ENCODE assay signal across 24 cellular contexts in genomic region chr14:94217116-94217515, GRCh38. TPM values are rescaled to one million over a fixed set of nuclear protein-coding genes. Genes with fewer than 3 reads are reported as not detected.
"Had no signal": no experiment of that assay in that cellular context is flagged by ENCODE, and none has a peak within 500 bp of the region (broad histone marks: within the 10 kb centered on the region; RNA-seq: fewer than 3 reads in every experiment).

No MANE protein-coding gene starts in this region.

- H3K36me3 ChIP-seq: breast epithelium, colonic mucosa, lower lobe of right lung, upper lobe of left lung had no signal

- H3K27ac ChIP-seq: breast epithelium, colonic mucosa, dorsolateral prefrontal cortex, lower lobe of right lung, testis, upper lobe of left lung had no signal

- H3K4me3 ChIP-seq: breast epithelium, colonic mucosa, dorsolateral prefrontal cortex, lower lobe of right lung, testis, upper lobe of left lung had no signal

- ATAC-seq: effector memory CD8-positive, alpha-beta T cell; esophagus mucosa; left lobe of liver; lower lobe of right lung; T-helper 17 cell had no signal

- DNase-seq: activated CD4-positive, alpha-beta memory T cell treated with anti-CD3 and anti-CD28 coated beads for 36 hours; activated CD4-positive, alpha-beta T cell treated with anti-CD3 and anti-CD28 coated beads for 48 hours; activated CD4-positive, CD25-positive, alpha-beta regulatory T cell; activated naive CD4-positive, alpha-beta T cell treated with Interleukin-2 at 50 U/mL for 16 hours; activated naive CD8-positive, alpha-beta T cell treated with anti-CD3 and anti-CD28 coated beads for 36 hours; activated T-cell treated with anti-CD3 and anti-CD28 coated beads, Interleukin-2, amount 50 U/mL, for 48 hours; colonic mucosa; dorsolateral prefrontal cortex; effector memory CD8-positive, alpha-beta T cell; foreskin melanocyte; hypothalamus; kidney; lower lobe of right lung; naive B cell; stimulated activated CD4-positive, alpha-beta T cell treated with anti-CD3 and anti-CD28 coated beads, Interleukin-2, amount 100 ng/mL, for 48 hours; stimulated activated CD8-positive, alpha-beta memory T cell treated with anti-CD3 and anti-CD28 coated beads, Interleukin-4, amount 100 ng/mL, for 48 hours; stimulated activated naive CD4-positive, alpha-beta T cell; T-helper 17 cell; testis; upper lobe of left lung had no signal

- H3K9me3 ChIP-seq: colonic mucosa, lower lobe of right lung, testis had no signal

- H3K4me1 ChIP-seq: breast epithelium, colonic mucosa, lower lobe of right lung, testis, upper lobe of left lung had no signal

- H3K27me3 ChIP-seq: breast epithelium, dorsolateral prefrontal cortex, testis, upper lobe of left lung had no signal

RNA-seq across cellular contexts. Expression of gene PPP4R4, which starts 43.0 kb away (rescaled TPM):
- total RNA-seq: endothelial cell of umbilical vein had no signal
- polyA plus RNA-seq: endothelial cell of umbilical vein had no signal
